Comparison of ENCODE assay signal across 1 cellular context in the genomic region with DNA sequence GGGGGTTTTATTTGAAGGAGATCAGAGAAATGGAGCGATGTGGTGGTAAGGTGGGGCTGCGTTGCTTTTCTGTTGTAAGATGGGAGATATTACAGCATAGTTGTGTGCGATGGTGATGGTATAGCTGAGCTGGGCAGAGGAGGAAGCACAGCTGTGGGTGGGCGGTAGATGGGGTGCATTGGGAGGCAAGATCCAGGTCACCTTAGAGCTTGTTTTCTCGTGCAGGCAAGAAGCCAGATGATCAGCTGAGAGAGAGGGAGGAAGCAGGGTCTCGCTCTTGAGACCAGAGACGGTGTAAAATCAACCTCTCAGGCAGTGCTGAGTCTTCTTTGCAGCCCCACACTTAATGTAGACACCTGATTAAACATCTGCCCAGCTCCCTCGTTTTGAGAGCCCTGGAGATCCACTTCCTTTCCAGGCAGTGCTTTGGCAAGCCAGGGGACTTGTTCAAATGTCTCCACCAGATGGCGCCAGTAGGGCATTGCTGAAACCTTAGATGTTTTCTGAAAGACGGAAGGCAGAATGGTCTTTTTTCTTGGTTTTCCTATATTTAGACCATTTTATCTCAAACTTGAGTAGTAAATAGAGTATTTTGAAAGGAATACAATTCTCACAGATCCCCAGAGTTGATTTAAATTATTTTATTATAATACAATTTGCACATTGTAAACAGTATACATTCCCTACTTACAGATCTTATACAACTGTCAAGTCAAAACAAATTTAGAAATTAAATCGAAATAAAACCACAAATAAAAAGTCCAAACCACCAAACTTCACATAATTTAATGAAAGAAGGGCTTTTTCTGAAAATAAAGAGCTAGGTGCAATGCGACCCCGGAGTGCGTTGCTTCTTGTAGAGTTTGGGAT.
TF ChIP-seq lines count a peak whose summit lies in the region.

No MANE protein-coding gene starts in this region.

TF ChIP-seq in HepG2, 621 proteins besides CTCF, POLR2A, EP300 and RAD21 (continued from another document and continues in another):
- TF ChIP-seq, protein P1, sequence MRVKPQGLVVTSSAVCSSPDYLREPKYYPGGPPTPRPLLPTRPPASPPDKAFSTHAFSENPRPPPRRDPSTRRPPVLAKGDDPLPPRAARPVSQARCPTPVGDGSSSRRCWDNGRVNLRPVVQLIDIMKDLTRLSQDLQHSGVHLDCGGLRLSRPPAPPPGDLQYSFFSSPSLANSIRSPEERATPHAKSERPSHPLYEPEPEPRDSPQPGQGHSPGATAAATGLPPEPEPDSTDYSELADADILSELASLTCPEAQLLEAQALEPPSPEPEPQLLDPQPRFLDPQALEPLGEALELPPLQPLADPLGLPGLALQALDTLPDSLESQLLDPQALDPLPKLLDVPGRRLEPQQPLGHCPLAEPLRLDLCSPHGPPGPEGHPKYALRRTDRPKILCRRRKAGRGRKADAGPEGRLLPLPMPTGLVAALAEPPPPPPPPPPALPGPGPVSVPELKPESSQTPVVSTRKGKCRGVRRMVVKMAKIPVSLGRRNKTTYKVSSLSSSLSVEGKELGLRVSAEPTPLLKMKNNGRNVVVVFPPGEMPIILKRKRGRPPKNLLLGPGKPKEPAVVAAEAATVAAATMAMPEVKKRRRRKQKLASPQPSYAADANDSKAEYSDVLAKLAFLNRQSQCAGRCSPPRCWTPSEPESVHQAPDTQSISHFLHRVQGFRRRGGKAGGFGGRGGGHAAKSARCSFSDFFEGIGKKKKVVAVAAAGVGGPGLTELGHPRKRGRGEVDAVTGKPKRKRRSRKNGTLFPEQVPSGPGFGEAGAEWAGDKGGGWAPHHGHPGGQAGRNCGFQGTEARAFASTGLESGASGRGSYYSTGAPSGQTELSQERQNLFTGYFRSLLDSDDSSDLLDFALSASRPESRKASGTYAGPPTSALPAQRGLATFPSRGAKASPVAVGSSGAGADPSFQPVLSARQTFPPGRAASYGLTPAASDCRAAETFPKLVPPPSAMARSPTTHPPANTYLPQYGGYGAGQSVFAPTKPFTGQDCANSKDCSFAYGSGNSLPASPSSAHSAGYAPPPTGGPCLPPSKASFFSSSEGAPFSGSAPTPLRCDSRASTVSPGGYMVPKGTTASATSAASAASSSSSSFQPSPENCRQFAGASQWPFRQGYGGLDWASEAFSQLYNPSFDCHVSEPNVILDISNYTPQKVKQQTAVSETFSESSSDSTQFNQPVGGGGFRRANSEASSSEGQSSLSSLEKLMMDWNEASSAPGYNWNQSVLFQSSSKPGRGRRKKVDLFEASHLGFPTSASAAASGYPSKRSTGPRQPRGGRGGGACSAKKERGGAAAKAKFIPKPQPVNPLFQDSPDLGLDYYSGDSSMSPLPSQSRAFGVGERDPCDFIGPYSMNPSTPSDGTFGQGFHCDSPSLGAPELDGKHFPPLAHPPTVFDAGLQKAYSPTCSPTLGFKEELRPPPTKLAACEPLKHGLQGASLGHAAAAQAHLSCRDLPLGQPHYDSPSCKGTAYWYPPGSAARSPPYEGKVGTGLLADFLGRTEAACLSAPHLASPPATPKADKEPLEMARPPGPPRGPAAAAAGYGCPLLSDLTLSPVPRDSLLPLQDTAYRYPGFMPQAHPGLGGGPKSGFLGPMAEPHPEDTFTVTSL (CRISPR knock-in tag; IDR thresholded peaks at IDR 0.05; ENCODE audit: borderline replicate concordance) = peak; percentile 31; the same call in 1 of the 2 replicates
- no peak for TF ChIP-seq KLF15 (CRISPR knock-in tag; IDR thresholded peaks at IDR 0.05; ENCODE audit: borderline replicate concordance)
- TF ChIP-seq TSC22D2 (CRISPR knock-in tag; IDR thresholded peaks at IDR 0.05; ENCODE audit: borderline replicate concordance) = 0 out of 2 replicates have a peak, but pooled peaks have one; percentile 41
- TF ChIP-seq STAG1 (CRISPR knock-in tag; IDR thresholded peaks at IDR 0.05) = peak; percentile 81
- TF ChIP-seq ELF3 (CRISPR knock-in tag; IDR thresholded peaks at IDR 0.05) = 0 out of 2 replicates have a peak, but pooled peaks have one; percentile 32
- TF ChIP-seq ZNF350 (CRISPR knock-in tag; IDR thresholded peaks at IDR 0.05; ENCODE audit: borderline replicate concordance, low read depth) = no peak
- TF ChIP-seq, protein P2, sequence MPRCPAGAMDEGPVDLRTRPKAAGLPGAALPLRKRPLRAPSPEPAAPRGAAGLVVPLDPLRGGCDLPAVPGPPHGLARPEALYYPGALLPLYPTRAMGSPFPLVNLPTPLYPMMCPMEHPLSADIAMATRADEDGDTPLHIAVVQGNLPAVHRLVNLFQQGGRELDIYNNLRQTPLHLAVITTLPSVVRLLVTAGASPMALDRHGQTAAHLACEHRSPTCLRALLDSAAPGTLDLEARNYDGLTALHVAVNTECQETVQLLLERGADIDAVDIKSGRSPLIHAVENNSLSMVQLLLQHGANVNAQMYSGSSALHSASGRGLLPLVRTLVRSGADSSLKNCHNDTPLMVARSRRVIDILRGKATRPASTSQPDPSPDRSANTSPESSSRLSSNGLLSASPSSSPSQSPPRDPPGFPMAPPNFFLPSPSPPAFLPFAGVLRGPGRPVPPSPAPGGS (CRISPR knock-in tag; IDR thresholded peaks at IDR 0.05) = no peak
- peak; percentile 28; the same call in 1 of the 2 replicates for TF ChIP-seq CEBPG (CRISPR knock-in tag; IDR thresholded peaks at IDR 0.05)
- 0 out of 2 replicates have a peak, but pooled peaks have one; percentile 27 for TF ChIP-seq ERF (CRISPR knock-in tag; IDR thresholded peaks at IDR 0.05)
- peak; percentile 25 for TF ChIP-seq TEAD3 (CRISPR knock-in tag; optimal IDR thresholded peaks at IDR 0.05; ENCODE audit: borderline replicate concordance)
- TF ChIP-seq ASH2L (IDR thresholded peaks at IDR 0.05; ENCODE audit: insufficient read length, low read depth, low read length) = no peak
- TF ChIP-seq SIX1 (CRISPR knock-in tag; IDR thresholded peaks at IDR 0.05; ENCODE audit: borderline replicate concordance) = peak; percentile 35; the same call in 1 of the 2 replicates
- TF ChIP-seq HIVEP1 (CRISPR knock-in tag; IDR thresholded peaks at IDR 0.05) = no peak
- TF ChIP-seq, protein P3, sequence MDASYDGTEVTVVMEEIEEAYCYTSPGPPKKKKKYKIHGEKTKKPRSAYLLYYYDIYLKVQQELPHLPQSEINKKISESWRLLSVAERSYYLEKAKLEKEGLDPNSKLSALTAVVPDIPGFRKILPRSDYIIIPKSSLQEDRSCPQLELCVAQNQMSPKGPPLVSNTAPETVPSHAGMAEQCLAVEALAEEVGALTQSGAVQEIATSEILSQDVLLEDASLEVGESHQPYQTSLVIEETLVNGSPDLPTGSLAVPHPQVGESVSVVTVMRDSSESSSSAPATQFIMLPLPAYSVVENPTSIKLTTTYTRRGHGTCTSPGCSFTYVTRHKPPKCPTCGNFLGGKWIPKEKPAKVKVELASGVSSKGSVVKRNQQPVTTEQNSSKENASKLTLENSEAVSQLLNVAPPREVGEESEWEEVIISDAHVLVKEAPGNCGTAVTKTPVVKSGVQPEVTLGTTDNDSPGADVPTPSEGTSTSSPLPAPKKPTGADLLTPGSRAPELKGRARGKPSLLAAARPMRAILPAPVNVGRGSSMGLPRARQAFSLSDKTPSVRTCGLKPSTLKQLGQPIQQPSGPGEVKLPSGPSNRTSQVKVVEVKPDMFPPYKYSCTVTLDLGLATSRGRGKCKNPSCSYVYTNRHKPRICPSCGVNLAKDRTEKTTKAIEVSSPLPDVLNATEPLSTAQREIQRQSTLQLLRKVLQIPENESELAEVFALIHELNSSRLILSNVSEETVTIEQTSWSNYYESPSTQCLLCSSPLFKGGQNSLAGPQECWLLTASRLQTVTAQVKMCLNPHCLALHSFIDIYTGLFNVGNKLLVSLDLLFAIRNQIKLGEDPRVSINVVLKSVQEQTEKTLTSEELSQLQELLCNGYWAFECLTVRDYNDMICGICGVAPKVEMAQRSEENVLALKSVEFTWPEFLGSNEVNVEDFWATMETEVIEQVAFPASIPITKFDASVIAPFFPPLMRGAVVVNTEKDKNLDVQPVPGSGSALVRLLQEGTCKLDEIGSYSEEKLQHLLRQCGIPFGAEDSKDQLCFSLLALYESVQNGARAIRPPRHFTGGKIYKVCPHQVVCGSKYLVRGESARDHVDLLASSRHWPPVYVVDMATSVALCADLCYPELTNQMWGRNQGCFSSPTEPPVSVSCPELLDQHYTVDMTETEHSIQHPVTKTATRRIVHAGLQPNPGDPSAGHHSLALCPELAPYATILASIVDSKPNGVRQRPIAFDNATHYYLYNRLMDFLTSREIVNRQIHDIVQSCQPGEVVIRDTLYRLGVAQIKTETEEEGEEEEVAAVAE (CRISPR knock-in tag; IDR thresholded peaks at IDR 0.05; ENCODE audit: borderline replicate concordance) = no peak
- TF ChIP-seq XRCC5 (optimal IDR thresholded peaks at IDR 0.05; ENCODE audit: low read length) = peak; percentile 53
- peak; percentile 15; the same call in 1 of the 2 replicates for TF ChIP-seq FOXK1 (CRISPR knock-in tag; IDR thresholded peaks at IDR 0.05; ENCODE audit: borderline replicate concordance, low read depth)
- TF ChIP-seq, protein P4, sequence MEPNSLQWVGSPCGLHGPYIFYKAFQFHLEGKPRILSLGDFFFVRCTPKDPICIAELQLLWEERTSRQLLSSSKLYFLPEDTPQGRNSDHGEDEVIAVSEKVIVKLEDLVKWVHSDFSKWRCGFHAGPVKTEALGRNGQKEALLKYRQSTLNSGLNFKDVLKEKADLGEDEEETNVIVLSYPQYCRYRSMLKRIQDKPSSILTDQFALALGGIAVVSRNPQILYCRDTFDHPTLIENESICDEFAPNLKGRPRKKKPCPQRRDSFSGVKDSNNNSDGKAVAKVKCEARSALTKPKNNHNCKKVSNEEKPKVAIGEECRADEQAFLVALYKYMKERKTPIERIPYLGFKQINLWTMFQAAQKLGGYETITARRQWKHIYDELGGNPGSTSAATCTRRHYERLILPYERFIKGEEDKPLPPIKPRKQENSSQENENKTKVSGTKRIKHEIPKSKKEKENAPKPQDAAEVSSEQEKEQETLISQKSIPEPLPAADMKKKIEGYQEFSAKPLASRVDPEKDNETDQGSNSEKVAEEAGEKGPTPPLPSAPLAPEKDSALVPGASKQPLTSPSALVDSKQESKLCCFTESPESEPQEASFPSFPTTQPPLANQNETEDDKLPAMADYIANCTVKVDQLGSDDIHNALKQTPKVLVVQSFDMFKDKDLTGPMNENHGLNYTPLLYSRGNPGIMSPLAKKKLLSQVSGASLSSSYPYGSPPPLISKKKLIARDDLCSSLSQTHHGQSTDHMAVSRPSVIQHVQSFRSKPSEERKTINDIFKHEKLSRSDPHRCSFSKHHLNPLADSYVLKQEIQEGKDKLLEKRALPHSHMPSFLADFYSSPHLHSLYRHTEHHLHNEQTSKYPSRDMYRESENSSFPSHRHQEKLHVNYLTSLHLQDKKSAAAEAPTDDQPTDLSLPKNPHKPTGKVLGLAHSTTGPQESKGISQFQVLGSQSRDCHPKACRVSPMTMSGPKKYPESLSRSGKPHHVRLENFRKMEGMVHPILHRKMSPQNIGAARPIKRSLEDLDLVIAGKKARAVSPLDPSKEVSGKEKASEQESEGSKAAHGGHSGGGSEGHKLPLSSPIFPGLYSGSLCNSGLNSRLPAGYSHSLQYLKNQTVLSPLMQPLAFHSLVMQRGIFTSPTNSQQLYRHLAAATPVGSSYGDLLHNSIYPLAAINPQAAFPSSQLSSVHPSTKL (CRISPR knock-in tag; IDR thresholded peaks at IDR 0.05) = peak; percentile 36; the same call in 1 of the 2 replicates
- TF ChIP-seq, protein P5, sequence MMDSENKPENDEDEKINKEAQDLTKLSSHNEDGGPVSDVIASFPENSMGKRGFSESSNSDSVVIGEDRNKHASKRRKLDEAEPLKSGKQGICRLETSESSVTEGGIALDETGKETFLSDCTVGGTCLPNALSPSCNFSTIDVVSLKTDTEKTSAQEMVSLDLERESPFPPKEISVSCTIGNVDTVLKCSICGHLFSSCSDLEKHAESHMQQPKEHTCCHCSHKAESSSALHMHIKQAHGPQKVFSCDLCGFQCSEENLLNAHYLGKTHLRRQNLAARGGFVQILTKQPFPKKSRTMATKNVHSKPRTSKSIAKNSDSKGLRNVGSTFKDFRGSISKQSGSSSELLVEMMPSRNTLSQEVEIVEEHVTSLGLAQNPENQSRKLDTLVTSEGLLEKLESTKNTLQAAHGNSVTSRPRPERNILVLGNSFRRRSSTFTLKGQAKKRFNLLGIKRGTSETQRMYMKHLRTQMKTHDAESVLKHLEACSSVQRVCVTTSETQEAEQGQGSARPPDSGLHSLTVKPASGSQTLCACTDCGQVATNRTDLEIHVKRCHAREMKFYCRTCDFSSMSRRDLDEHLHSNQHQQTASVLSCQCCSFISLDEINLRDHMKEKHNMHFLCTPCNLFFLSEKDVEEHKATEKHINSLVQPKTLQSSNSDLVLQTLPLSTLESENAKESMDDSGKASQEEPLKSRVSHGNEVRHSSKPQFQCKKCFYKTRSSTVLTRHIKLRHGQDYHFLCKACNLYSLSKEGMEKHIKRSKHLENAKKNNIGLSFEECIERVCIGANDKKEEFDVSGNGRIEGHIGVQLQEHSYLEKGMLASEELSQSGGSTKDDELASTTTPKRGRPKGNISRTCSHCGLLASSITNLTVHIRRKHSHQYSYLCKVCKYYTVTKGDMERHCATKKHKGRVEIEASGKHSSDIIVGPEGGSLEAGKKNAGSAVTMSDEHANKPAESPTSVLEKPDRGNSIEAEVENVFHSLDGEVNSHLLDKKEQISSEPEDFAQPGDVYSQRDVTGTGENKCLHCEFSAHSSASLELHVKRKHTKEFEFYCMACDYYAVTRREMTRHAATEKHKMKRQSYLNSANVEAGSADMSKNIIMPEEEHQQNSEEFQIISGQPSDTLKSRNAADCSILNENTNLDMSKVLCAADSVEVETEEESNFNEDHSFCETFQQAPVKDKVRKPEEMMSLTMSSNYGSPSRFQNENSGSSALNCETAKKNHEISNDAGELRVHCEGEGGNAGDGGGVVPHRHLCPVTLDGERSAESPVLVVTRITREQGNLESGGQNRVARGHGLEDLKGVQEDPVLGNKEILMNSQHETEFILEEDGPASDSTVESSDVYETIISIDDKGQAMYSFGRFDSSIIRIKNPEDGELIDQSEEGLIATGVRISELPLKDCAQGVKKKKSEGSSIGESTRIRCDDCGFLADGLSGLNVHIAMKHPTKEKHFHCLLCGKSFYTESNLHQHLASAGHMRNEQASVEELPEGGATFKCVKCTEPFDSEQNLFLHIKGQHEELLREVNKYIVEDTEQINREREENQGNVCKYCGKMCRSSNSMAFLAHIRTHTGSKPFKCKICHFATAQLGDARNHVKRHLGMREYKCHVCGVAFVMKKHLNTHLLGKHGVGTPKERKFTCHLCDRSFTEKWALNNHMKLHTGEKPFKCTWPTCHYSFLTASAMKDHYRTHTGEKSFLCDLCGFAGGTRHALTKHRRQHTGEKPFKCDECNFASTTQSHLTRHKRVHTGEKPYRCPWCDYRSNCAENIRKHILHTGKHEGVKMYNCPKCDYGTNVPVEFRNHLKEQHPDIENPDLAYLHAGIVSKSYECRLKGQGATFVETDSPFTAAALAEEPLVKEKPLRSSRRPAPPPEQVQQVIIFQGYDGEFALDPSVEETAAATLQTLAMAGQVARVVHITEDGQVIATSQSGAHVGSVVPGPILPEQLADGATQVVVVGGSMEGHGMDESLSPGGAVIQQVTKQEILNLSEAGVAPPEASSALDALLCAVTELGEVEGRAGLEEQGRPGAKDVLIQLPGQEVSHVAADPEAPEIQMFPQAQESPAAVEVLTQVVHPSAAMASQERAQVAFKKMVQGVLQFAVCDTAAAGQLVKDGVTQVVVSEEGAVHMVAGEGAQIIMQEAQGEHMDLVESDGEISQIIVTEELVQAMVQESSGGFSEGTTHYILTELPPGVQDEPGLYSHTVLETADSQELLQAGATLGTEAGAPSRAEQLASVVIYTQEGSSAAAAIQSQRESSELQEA (CRISPR knock-in tag; IDR thresholded peaks at IDR 0.05; ENCODE audit: not compliant biosample characterization) = no peak
- TF ChIP-seq ZNF33A (CRISPR knock-in tag; IDR thresholded peaks at IDR 0.05; ENCODE audit: borderline replicate concordance) = 0 out of 2 replicates have a peak, but pooled peaks have one; percentile 34
- no peak for TF ChIP-seq ATF7-NPFF (CRISPR knock-in tag; IDR thresholded peaks at IDR 0.05; ENCODE audit: low read depth)
- no peak for TF ChIP-seq ZNF605 (CRISPR knock-in tag; IDR thresholded peaks at IDR 0.05)
- 0 out of 2 replicates have a peak, but pooled peaks have one; percentile 29 for TF ChIP-seq IRF2 (CRISPR knock-in tag; IDR thresholded peaks at IDR 0.05)
- no peak for TF ChIP-seq ATAD3A (CRISPR knock-in tag; IDR thresholded peaks at IDR 0.05)
- TF ChIP-seq ZNF205 (CRISPR knock-in tag; IDR thresholded peaks at IDR 0.05) = no peak
- 0 out of 2 replicates have a peak, but pooled peaks have one; percentile 20 for TF ChIP-seq KDM2A (CRISPR knock-in tag; IDR thresholded peaks at IDR 0.05; ENCODE audit: borderline replicate concordance, low read depth)
